ENCODE assay signal across 8 cellular contexts in the genomic region with DNA sequence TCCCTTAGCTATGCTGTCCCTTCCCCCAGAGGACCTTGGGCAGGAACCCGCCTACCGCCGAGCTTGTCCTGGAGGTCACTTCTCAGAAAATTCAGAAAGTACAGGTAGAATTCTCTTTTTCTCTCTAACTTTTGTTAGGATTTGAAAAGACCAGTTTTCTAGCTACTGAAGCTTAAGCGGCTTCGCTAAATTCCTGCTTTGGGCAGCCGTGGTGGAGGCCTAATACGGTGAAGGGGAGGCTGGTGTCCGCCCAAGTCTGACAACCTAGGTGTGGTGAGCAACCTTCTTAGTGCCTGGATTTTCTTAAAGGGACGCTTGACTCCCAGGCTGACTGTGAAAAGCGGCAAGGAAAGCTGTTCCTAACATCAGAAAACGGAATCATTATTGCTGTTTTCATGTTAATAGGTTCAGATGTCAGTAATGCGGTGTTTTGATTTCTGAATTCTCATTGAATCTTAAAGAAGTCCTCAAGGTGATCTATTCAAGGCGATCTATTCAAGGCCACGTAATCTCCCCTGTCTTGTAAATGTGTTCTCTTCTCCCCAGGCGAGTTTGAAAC. TPM values are rescaled to one million over a fixed set of nuclear protein-coding genes. Genes with fewer than 3 reads are reported as not detected.
DNase-seq lines count a peak whose midpoint lies in the region; TF ChIP-seq lines count a peak whose summit lies in the region.

No MANE protein-coding gene starts in this region.

- H3K9ac ChIP-seq in ES-I3 (ENCODE audit: low read depth, low read length) (peak overlapping the region; percentile 92), mucosa of rectum (ENCODE audit: low read depth in 1 of 2, low read length in 2 of 2) (peak overlapping the region; percentile 90 to 95)

- H3K4me1 ChIP-seq in ES-I3 (ENCODE audit: insufficient read depth, low read length) = peaks cover 12% of the 10 kb centered on the region; the same call in 1 of the 2 replicates
- peaks cover 6 to 21% of the 10 kb centered on the region in 2 donors for H3K4me1 ChIP-seq in mucosa of rectum (ENCODE audit: control insufficient read depth in 2 of 2, insufficient read depth in 2 of 2, low read length in 2 of 2)

- TF ChIP-seq CTCF in dorsolateral prefrontal cortex (IDR thresholded peaks at IDR 0.05 in 54 of 56, conservative IDR thresholded peaks at IDR 0.05 in 2 of 56; ENCODE audit: low read depth in 1 of 56, partially characterized antibody in 56 of 56) = no peak

- H3K27ac ChIP-seq in dorsolateral prefrontal cortex (peak overlapping the region in 24 of 59 donors; percentile 1 to 87 (median 54)), mucosa of rectum (ENCODE audit: low read depth in 2 of 2, low read length in 2 of 2) (peak overlapping the region; percentile 96 to 98)

- no peaks in the 10 kb centered on the region for H3K27me3 ChIP-seq in dorsolateral prefrontal cortex
- no peaks in the 10 kb centered on the region for H3K27me3 ChIP-seq in mucosa of rectum (ENCODE audit: control insufficient read depth in 2 of 2, insufficient read depth in 2 of 2, low read length in 2 of 2)

- intact Hi-C loops in dorsolateral prefrontal cortex (cut with DNase I) = no loop called here

- H3K9me3 ChIP-seq in ES-I3 (ENCODE audit: control insufficient read depth, insufficient read depth, low read length) (no peaks in the 10 kb centered on the region), mucosa of rectum (ENCODE audit: control insufficient read depth in 2 of 2, low read length in 2 of 2) (no peaks in the 10 kb centered on the region)

- H3K36me3 ChIP-seq in ES-I3 (ENCODE audit: insufficient read depth, low read length) (no peaks in the 10 kb centered on the region), mucosa of rectum (ENCODE audit: control insufficient read depth in 2 of 2, insufficient read depth in 2 of 2, low read length in 2 of 2) (peaks cover 0 to 3% of the 10 kb centered on the region in 2 donors)

- H3K4me3 ChIP-seq in dorsolateral prefrontal cortex = peak overlapping the region; percentile 48 to 87 (median 78)
- peak overlapping the region; percentile 77 to 82 for H3K4me3 ChIP-seq in mucosa of rectum (ENCODE audit: low read length in 2 of 2)

- DNase-seq in NCI-H345 (lab: John Stamatoyannopoulos, UW) (peak; percentile 38), dorsolateral prefrontal cortex (no peak), T1000 (lab: John Stamatoyannopoulos, UW) (no peak), medulla oblongata (ENCODE audit: extremely low spot score) (no peak)
- no peak for DNase-seq in stimulated activated CD4-positive, alpha-beta T cell treated with anti-CD3 and anti-CD28 coated beads, Interleukin-4, amount 100 ng/mL, for 24 hours
- DNase-seq in activated CD8-positive, alpha-beta memory T cell treated with anti-CD3 and anti-CD28 coated beads, Interleukin-2, amount 50 U/mL, for 48 hours = no peak

RNA-seq across cellular contexts. Expression of gene FGD4, which starts 0.8 kb away (rescaled TPM):
- 10 to 100 TPM; 23.1 to 59.4 (median 37.2) TPM for total RNA-seq in dorsolateral prefrontal cortex
